In genomic region chr1:248858891-248859889, GRCh38 we compare ENCODE assay signal across 8 cellular contexts. TPM values are rescaled to one million over a fixed set of nuclear protein-coding genes. Genes with fewer than 3 reads are reported as not detected.
DNase-seq lines count a peak whose midpoint lies in the region; ATAC-seq, FAIRE-seq and TF ChIP-seq lines count a peak whose summit lies in the region.

Gene ZNF692, minus strand, starts transcription at chr1:248859085. Its CDS starts 776 bp downstream, at chr1:248858309.

- peak; percentile 97 for DNase-seq in GM12892 (ENCODE audit: insufficient read length)
- DNase-seq in NCI-H1417 treated with DMSO at 0.1 percent for 48 hours (lab: John Stamatoyannopoulos, UW), result peak; percentile 76
- peak; percentile 98 for DNase-seq in SW480 (ENCODE audit: low spot score)
- peak; percentile 96 for DNase-seq in activated naive CD8-positive, alpha-beta T cell treated with anti-CD3 and anti-CD28 coated beads, Interleukin-2, amount 50 U/mL, for 24 hours
- DNase-seq in Right ventricle myocardium superior, result peak; percentile 99
- DNase-seq in pons (ENCODE audit: low spot score), result peak; percentile 95
- peak; percentile 98 for DNase-seq in transverse colon

- TF ChIP-seq EP300 in transverse colon (IDR thresholded peaks at IDR 0.05; ENCODE audit: low read depth), result no peak

- H3K36me3 Mint-ChIP-seq in activated naive CD8-positive, alpha-beta T cell treated with anti-CD3 and anti-CD28 coated beads, Interleukin-2, amount 50 U/mL, for 24 hours (ENCODE audit: low read depth), result peaks cover 25% of the 10 kb centered on the region

- no peak for TF ChIP-seq CTCF in transverse colon (IDR thresholded peaks at IDR 0.05)

- no peaks in the 10 kb centered on the region for H3K9me3 Mint-ChIP-seq in activated naive CD8-positive, alpha-beta T cell treated with anti-CD3 and anti-CD28 coated beads, Interleukin-2, amount 50 U/mL, for 24 hours

- no peaks in the 10 kb centered on the region for H3K9me3 ChIP-seq in transverse colon

- H3K27me3 ChIP-seq in transverse colon, result no peaks in the 10 kb centered on the region

- no peaks in the 10 kb centered on the region for H3K27me3 Mint-ChIP-seq in activated naive CD8-positive, alpha-beta T cell treated with anti-CD3 and anti-CD28 coated beads, Interleukin-2, amount 50 U/mL, for 24 hours

- H3K4me3 Mint-ChIP-seq in activated naive CD8-positive, alpha-beta T cell treated with anti-CD3 and anti-CD28 coated beads, Interleukin-2, amount 50 U/mL, for 24 hours, result peak within 1 kb of the TSS; percentile 95

- peak; percentile 76 for ATAC-seq in HG02840 (IDR thresholded peaks at IDR 0.05; ENCODE audit: low FRiP score, unreplicated experiment)
- peak; percentile 84 for ATAC-seq in activated naive CD8-positive, alpha-beta T cell treated with anti-CD3 and anti-CD28 coated beads, Interleukin-2, amount 50 U/mL, for 24 hours
- ATAC-seq in Right ventricle myocardium superior (ENCODE audit: poor library complexity), result peak; percentile 92

- intact Hi-C loops in Right ventricle myocardium superior (cut with DNase I) (loop anchor here (2.0 kb wide), 1 partner anchor 20 kb away; the partner anchor contains the start of gene ZNF672), transverse colon (cut with DNase I; ENCODE audit: low total_unique reads) (loop anchor here (2.0 kb wide), 1 partner anchor 20 kb away; the partner anchor contains the start of gene ZNF672)

- peak; percentile 78 for FAIRE-seq in GM12892 (lab: Jason Lieb, UNC)

- peak within 1 kb of the TSS; percentile 43 to 68 (median 52) for H3K4me3 ChIP-seq in transverse colon

- peaks cover 40% of the 10 kb centered on the region for H3K4me1 Mint-ChIP-seq in activated naive CD8-positive, alpha-beta T cell treated with anti-CD3 and anti-CD28 coated beads, Interleukin-2, amount 50 U/mL, for 24 hours

- TF ChIP-seq POLR2A in GM12892 (IDR thresholded peaks at IDR 0.05; ENCODE audit: low read depth, low read length) (peak; percentile 73), transverse colon (IDR thresholded peaks at IDR 0.05) (peak; percentile 85)

- H3K27ac Mint-ChIP-seq in activated naive CD8-positive, alpha-beta T cell treated with anti-CD3 and anti-CD28 coated beads, Interleukin-2, amount 50 U/mL, for 24 hours, result peak within 1 kb of the TSS; percentile 97

- H3K4me1 ChIP-seq in transverse colon, result peaks cover 14 to 37% (median 30%) of the 10 kb centered on the region in 4 donors

- no peaks in the 10 kb centered on the region for H3K36me3 ChIP-seq in transverse colon

- in situ Hi-C loops in transverse colon (cut with MboI; ENCODE audit: low pct_ligation_motif_present in 1 of 4, low pct_unique_long_range_greater_than_20kb in 1 of 4, low sequenced_read_pairs in 3 of 4), result no loop called here

- peak within 1 kb of the TSS; percentile 89 to 94 (median 92) for H3K27ac ChIP-seq in transverse colon

- 10 to 20% methylated on average over 4 to 35 of the region's 62 CpGs for WGBS in transverse colon (ENCODE audit: low coverage in 1 of 2), 2 donors

RNA-seq across cellular contexts. Expression of gene ZNF692, which starts in this region (rescaled TPM):
- polyA plus RNA-seq in GM12892 (2012; ENCODE audit: missing spikeins), result 55.9 TPM
- total RNA-seq in Right ventricle myocardium superior (20.4 TPM), transverse colon (100 to 1,000 TPM in 1 of 4 donors, 10 to 100 TPM in 3; 41.8 to 100 (median 64.6) TPM)

Comparison
In these comparisons a context has a peak if more than half of its experiments do, and no peak if none do; other contexts are left out.
1. Peak in every context shown above with its lines: DNase-seq, ATAC-seq, H3K4me3 ChIP-seq and H3K27ac ChIP-seq.